ENCODE assay signal across 1 cellular context in genomic region chr17:67824735-67825626, GRCh38.
TF ChIP-seq lines count a peak whose summit lies in the region.

Gene BPTF, plus strand, starts transcription at chr17:67825503. Its CDS starts 222 bp downstream, at chr17:67825725.

TF ChIP-seq in HepG2, 621 proteins besides CTCF, POLR2A, EP300 and RAD21 (continued from another document and continues in another):
- TF ChIP-seq ARNT (IDR thresholded peaks at IDR 0.05) (no peak), MTA1 (CRISPR knock-in tag; IDR thresholded peaks at IDR 0.05; ENCODE audit: borderline replicate concordance) (peak; percentile 92; the same call in 1 of the 2 replicates), TP53 (CRISPR knock-in tag; conservative IDR thresholded peaks at IDR 0.05) (no peak), ASH2L (IDR thresholded peaks at IDR 0.05; ENCODE audit: insufficient read length, low read depth, low read length) (peak; percentile 72), NR1H2 (CRISPR knock-in tag; IDR thresholded peaks at IDR 0.05; ENCODE audit: borderline replicate concordance, low read depth) (no peak), MED13 (CRISPR knock-in tag; IDR thresholded peaks at IDR 0.05) (no peak), HIC2 (CRISPR knock-in tag; IDR thresholded peaks at IDR 0.05; ENCODE audit: low read depth) (peak; percentile 38), POLR2AphosphoS2 (IDR thresholded peaks at IDR 0.05; ENCODE audit: low read depth, low read length) (no peak), TGIF2 (CRISPR knock-in tag; IDR thresholded peaks at IDR 0.05) (peak; percentile 67; the same call in 1 of the 2 replicates), PRPF4 (IDR thresholded peaks at IDR 0.05; ENCODE audit: low read depth, low read length, poor library complexity, severe bottlenecking) (no peak), POGZ (CRISPR knock-in tag; IDR thresholded peaks at IDR 0.05) (peak; percentile 81; the same call in 1 of the 2 replicates), ZNF619 (CRISPR knock-in tag; IDR thresholded peaks at IDR 0.05) (0 out of 2 replicates have a peak, but pooled peaks have one; percentile 53), ZNF678 (CRISPR knock-in tag; IDR thresholded peaks at IDR 0.05) (no peak; the same call in 1 of the 2 replicates), CHD4 (IDR thresholded peaks at IDR 0.05; ENCODE audit: borderline replicate concordance, low read length) (no peak), TEF (CRISPR knock-in tag; IDR thresholded peaks at IDR 0.05) (peak; percentile 29; the same call in 1 of the 2 replicates), KAT2B (IDR thresholded peaks at IDR 0.05; ENCODE audit: borderline replicate concordance, low read depth, low read length) (no peak), ZNF781 (CRISPR knock-in tag; IDR thresholded peaks at IDR 0.05; ENCODE audit: borderline replicate concordance, not compliant biosample characterization) (no peak), ZNF644 (CRISPR knock-in tag; IDR thresholded peaks at IDR 0.05; ENCODE audit: low read depth) (no peak), MBNL3 (CRISPR knock-in tag; conservative IDR thresholded peaks at IDR 0.05) (no peak), ZNF446 (CRISPR knock-in tag; IDR thresholded peaks at IDR 0.05) (no peak), ZNF607 (CRISPR knock-in tag; IDR thresholded peaks at IDR 0.05; ENCODE audit: borderline replicate concordance) (0 out of 2 replicates have a peak, but pooled peaks have one; percentile 33), BORCS8-MEF2B (CRISPR knock-in tag; IDR thresholded peaks at IDR 0.05) (peak; percentile 81; the same call in 1 of the 2 replicates), SNAPC5 (CRISPR knock-in tag; IDR thresholded peaks at IDR 0.05; ENCODE audit: borderline replicate concordance) (no peak), ZSCAN21 (CRISPR knock-in tag; IDR thresholded peaks at IDR 0.05; ENCODE audit: borderline replicate concordance) (peak; percentile 96), ZNF292 (CRISPR knock-in tag; IDR thresholded peaks at IDR 0.05; ENCODE audit: borderline replicate concordance, low read depth) (no peak), HNRNPUL1 (IDR thresholded peaks at IDR 0.05; ENCODE audit: low read depth, low read length) (no peak), ZNF530 (CRISPR knock-in tag; IDR thresholded peaks at IDR 0.05; ENCODE audit: low read depth) (no peak), ZSCAN20 (CRISPR knock-in tag; IDR thresholded peaks at IDR 0.05; ENCODE audit: borderline replicate concordance) (peak; percentile 79; the same call in 1 of the 2 replicates), PLRG1 (conservative IDR thresholded peaks at IDR 0.05) (no peak), ZNF512 (CRISPR knock-in tag; IDR thresholded peaks at IDR 0.05) (no peak), ZNF17 (CRISPR knock-in tag; IDR thresholded peaks at IDR 0.05) (no peak), ZNF761 (CRISPR knock-in tag; conservative IDR thresholded peaks at IDR 0.05) (peak; percentile 75; the same call in 1 of the 2 replicates), PBX3 (CRISPR knock-in tag; IDR thresholded peaks at IDR 0.05; ENCODE audit: borderline replicate concordance) (no peak), U2AF2 (IDR thresholded peaks at IDR 0.05; ENCODE audit: low read depth, low read length) (no peak), SP4 (CRISPR knock-in tag; IDR thresholded peaks at IDR 0.05) (no peak), ZNF616 (CRISPR knock-in tag; IDR thresholded peaks at IDR 0.05; ENCODE audit: low read depth) (0 out of 2 replicates have a peak, but pooled peaks have one; percentile 37), ZNF207 (IDR thresholded peaks at IDR 0.05; ENCODE audit: borderline replicate concordance) (no peak), EZH2 (conservative IDR thresholded peaks at IDR 0.05; ENCODE audit: low read depth, low read length) (no peak), AGO1 (IDR thresholded peaks at IDR 0.05; ENCODE audit: low read depth, low read length, poor library complexity, severe bottlenecking) (no peak), CREB3 (CRISPR knock-in tag; IDR thresholded peaks at IDR 0.05) (peak; percentile 53; the same call in 1 of the 2 replicates), SPEN (CRISPR knock-in tag; IDR thresholded peaks at IDR 0.05; ENCODE audit: low read depth) (peak; percentile 87), ZSCAN5A (CRISPR knock-in tag; IDR thresholded peaks at IDR 0.05; ENCODE audit: borderline replicate concordance) (no peak), RFX3 (CRISPR knock-in tag; IDR thresholded peaks at IDR 0.05) (no peak), ZNF891 (CRISPR knock-in tag; IDR thresholded peaks at IDR 0.05) (no peak)
- TF ChIP-seq, protein P1, sequence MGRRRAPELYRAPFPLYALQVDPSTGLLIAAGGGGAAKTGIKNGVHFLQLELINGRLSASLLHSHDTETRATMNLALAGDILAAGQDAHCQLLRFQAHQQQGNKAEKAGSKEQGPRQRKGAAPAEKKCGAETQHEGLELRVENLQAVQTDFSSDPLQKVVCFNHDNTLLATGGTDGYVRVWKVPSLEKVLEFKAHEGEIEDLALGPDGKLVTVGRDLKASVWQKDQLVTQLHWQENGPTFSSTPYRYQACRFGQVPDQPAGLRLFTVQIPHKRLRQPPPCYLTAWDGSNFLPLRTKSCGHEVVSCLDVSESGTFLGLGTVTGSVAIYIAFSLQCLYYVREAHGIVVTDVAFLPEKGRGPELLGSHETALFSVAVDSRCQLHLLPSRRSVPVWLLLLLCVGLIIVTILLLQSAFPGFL (CRISPR knock-in tag; IDR thresholded peaks at IDR 0.05) = no peak
- TF ChIP-seq, protein P2, sequence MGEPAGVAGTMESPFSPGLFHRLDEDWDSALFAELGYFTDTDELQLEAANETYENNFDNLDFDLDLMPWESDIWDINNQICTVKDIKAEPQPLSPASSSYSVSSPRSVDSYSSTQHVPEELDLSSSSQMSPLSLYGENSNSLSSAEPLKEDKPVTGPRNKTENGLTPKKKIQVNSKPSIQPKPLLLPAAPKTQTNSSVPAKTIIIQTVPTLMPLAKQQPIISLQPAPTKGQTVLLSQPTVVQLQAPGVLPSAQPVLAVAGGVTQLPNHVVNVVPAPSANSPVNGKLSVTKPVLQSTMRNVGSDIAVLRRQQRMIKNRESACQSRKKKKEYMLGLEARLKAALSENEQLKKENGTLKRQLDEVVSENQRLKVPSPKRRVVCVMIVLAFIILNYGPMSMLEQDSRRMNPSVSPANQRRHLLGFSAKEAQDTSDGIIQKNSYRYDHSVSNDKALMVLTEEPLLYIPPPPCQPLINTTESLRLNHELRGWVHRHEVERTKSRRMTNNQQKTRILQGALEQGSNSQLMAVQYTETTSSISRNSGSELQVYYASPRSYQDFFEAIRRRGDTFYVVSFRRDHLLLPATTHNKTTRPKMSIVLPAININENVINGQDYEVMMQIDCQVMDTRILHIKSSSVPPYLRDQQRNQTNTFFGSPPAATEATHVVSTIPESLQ (CRISPR knock-in tag; conservative IDR thresholded peaks at IDR 0.05) = no peak
- TF ChIP-seq, protein P3, sequence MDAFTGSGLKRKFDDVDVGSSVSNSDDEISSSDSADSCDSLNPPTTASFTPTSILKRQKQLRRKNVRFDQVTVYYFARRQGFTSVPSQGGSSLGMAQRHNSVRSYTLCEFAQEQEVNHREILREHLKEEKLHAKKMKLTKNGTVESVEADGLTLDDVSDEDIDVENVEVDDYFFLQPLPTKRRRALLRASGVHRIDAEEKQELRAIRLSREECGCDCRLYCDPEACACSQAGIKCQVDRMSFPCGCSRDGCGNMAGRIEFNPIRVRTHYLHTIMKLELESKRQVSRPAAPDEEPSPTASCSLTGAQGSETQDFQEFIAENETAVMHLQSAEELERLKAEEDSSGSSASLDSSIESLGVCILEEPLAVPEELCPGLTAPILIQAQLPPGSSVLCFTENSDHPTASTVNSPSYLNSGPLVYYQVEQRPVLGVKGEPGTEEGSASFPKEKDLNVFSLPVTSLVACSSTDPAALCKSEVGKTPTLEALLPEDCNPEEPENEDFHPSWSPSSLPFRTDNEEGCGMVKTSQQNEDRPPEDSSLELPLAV (CRISPR knock-in tag; conservative IDR thresholded peaks at IDR 0.05; ENCODE audit: low read depth) = 0 out of 2 replicates have a peak, but pooled peaks have one; percentile 39
- TF ChIP-seq, protein P4, sequence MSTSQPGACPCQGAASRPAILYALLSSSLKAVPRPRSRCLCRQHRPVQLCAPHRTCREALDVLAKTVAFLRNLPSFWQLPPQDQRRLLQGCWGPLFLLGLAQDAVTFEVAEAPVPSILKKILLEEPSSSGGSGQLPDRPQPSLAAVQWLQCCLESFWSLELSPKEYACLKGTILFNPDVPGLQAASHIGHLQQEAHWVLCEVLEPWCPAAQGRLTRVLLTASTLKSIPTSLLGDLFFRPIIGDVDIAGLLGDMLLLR (CRISPR knock-in tag; IDR thresholded peaks at IDR 0.05) = peak; percentile 43; the same call in 1 of the 2 replicates
- TF ChIP-seq, protein P5, sequence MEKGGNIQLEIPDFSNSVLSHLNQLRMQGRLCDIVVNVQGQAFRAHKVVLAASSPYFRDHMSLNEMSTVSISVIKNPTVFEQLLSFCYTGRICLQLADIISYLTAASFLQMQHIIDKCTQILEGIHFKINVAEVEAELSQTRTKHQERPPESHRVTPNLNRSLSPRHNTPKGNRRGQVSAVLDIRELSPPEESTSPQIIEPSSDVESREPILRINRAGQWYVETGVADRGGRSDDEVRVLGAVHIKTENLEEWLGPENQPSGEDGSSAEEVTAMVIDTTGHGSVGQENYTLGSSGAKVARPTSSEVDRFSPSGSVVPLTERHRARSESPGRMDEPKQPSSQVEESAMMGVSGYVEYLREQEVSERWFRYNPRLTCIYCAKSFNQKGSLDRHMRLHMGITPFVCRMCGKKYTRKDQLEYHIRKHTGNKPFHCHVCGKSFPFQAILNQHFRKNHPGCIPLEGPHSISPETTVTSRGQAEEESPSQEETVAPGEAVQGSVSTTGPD (CRISPR knock-in tag; IDR thresholded peaks at IDR 0.05) = no peak
- TF ChIP-seq, protein P6, sequence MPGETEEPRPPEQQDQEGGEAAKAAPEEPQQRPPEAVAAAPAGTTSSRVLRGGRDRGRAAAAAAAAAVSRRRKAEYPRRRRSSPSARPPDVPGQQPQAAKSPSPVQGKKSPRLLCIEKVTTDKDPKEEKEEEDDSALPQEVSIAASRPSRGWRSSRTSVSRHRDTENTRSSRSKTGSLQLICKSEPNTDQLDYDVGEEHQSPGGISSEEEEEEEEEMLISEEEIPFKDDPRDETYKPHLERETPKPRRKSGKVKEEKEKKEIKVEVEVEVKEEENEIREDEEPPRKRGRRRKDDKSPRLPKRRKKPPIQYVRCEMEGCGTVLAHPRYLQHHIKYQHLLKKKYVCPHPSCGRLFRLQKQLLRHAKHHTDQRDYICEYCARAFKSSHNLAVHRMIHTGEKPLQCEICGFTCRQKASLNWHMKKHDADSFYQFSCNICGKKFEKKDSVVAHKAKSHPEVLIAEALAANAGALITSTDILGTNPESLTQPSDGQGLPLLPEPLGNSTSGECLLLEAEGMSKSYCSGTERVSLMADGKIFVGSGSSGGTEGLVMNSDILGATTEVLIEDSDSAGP (CRISPR knock-in tag; IDR thresholded peaks at IDR 0.05; ENCODE audit: borderline replicate concordance) = no peak; the same call in none of the 2 replicates
